ENCODE assay signal across 2 cellular contexts in the genomic region with DNA sequence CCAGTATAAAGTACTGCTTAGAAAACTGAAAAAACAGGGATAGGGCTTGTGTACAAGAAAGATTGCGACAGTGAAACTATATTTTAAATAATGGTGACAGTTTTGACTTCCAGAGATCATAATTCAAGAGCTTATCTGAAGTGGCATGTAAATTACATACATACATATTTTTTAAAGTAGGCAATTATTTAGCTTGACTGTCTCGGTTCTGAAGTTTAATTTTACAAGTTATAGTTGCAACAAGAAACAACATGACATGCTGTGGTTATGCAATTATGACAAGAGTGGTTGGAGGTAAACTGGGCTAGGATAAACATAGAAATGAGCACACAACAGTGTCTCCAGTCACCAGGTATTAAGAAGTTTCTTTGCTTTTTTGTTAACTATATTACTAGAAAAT.
A peak's percentile ranks its signal among the peaks of the same experiment; 100 is the strongest.
TF ChIP-seq lines count a peak whose summit lies in the region.

No MANE protein-coding gene starts in this region.

TF ChIP-seq in HEK293T, 16 proteins besides CTCF, POLR2A, EP300 and RAD21 (continued from another document):
- TF ChIP-seq, protein P1, sequence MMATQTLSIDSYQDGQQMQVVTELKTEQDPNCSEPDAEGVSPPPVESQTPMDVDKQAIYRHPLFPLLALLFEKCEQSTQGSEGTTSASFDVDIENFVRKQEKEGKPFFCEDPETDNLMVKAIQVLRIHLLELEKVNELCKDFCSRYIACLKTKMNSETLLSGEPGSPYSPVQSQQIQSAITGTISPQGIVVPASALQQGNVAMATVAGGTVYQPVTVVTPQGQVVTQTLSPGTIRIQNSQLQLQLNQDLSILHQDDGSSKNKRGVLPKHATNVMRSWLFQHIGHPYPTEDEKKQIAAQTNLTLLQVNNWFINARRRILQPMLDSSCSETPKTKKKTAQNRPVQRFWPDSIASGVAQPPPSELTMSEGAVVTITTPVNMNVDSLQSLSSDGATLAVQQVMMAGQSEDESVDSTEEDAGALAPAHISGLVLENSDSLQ (IDR thresholded peaks at IDR 0.05), result peak; percentile 86
- TF ChIP-seq ZNF384 (IDR thresholded peaks at IDR 0.05), result no peak
- no peak for TF ChIP-seq CTBP1 (IDR thresholded peaks at IDR 0.05; ENCODE audit: borderline replicate concordance)
- TF ChIP-seq ARNT (IDR thresholded peaks at IDR 0.05), result no peak
TF ChIP-seq in HEK293T: peak in this region for 1.

TF ChIP-seq in K562, 482 proteins besides CTCF, POLR2A, EP300 and RAD21 (continued from another document):
- TF ChIP-seq ZNF583 (CRISPR knock-in tag; IDR thresholded peaks at IDR 0.05), result no peak
- TF ChIP-seq, protein P2, sequence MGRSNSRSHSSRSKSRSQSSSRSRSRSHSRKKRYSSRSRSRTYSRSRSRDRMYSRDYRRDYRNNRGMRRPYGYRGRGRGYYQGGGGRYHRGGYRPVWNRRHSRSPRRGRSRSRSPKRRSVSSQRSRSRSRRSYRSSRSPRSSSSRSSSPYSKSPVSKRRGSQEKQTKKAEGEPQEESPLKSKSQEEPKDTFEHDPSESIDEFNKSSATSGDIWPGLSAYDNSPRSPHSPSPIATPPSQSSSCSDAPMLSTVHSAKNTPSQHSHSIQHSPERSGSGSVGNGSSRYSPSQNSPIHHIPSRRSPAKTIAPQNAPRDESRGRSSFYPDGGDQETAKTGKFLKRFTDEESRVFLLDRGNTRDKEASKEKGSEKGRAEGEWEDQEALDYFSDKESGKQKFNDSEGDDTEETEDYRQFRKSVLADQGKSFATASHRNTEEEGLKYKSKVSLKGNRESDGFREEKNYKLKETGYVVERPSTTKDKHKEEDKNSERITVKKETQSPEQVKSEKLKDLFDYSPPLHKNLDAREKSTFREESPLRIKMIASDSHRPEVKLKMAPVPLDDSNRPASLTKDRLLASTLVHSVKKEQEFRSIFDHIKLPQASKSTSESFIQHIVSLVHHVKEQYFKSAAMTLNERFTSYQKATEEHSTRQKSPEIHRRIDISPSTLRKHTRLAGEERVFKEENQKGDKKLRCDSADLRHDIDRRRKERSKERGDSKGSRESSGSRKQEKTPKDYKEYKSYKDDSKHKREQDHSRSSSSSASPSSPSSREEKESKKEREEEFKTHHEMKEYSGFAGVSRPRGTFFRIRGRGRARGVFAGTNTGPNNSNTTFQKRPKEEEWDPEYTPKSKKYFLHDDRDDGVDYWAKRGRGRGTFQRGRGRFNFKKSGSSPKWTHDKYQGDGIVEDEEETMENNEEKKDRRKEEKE (IDR thresholded peaks at IDR 0.05; ENCODE audit: borderline replicate concordance in 1 of 2, control insufficient read depth in 1 of 2, low read depth in 2 of 2, low read length in 1 of 2), result no peak
- no peak for TF ChIP-seq RB1 (IDR thresholded peaks at IDR 0.05; ENCODE audit: low read depth)
- TF ChIP-seq PBX2 (CRISPR knock-in tag; IDR thresholded peaks at IDR 0.05; ENCODE audit: low read depth), result no peak
- peak; percentile 97 for TF ChIP-seq PBX2 (tag; conservative IDR thresholded peaks at IDR 0.05; ENCODE audit: low read depth)
- TF ChIP-seq, protein P1 (IDR thresholded peaks at IDR 0.05), result peak; percentile 25; the same call in 1 of the 2 replicates
- TF ChIP-seq SMARCE1 (IDR thresholded peaks at IDR 0.05), result no peak
- TF ChIP-seq MEIS2 (IDR thresholded peaks at IDR 0.05; ENCODE audit: partially characterized antibody), result peak; percentile 86
- TF ChIP-seq PYGO2 (tag; IDR thresholded peaks at IDR 0.05), result no peak
TF ChIP-seq in K562: peak in this region for 5.
